In the genomic region with DNA sequence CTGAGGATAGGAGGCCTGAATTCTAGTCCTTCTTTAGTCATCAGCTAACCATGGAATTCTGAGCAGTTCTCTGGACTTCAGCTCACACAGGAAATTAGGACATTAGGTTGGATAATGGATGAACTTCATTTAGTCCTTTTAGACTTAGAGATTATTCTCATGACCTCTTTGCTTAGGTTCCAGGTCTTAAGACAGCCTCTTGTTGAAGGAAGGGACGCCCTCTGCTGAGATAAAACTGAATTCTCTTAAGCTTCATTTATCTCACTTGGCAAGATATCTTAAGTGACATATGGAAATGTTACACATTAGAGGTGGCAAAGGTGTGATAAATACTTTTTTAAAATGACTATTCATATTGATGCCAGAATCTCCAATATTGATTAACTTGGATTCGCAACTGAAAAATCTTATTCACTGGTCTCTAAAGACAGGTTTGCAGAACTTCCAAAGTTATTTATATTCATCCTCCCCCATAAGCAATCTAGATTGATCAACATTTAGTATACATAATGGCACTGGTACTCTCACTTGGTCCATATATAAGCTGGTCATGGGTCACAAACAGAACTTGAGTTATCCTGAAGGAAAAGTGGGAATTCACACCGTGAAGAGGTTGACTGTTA, we compare ENCODE assay signal across 8 cellular contexts. TPM values are rescaled to one million over a fixed set of nuclear protein-coding genes. Genes with fewer than 3 reads are reported as not detected.
DNase-seq lines count a peak whose midpoint lies in the region; ATAC-seq and TF ChIP-seq lines count a peak whose summit lies in the region.

No MANE protein-coding gene starts in this region.

- no peak for TF ChIP-seq POLR2A in sigmoid colon (IDR thresholded peaks at IDR 0.05)

- no peak overlapping the region for H3K27ac Mint-ChIP-seq in activated T-helper 1 cell treated with anti-CD3 and anti-CD28 coated beads, Interleukin-12 subunit alpha, Interleukin-12 subunit beta, Interleukin-2, Interleukin-4 antibody, amounts not matched to agents 30 ng/mL and 10 ng/mL and 1 ng/mL, durations not matched to agents 14 hours and 24 hours and 36 hours

- peak; percentile 56 for TF ChIP-seq CTCF in GM12865 (IDR thresholded peaks at IDR 0.05; ENCODE audit: insufficient read depth, low read depth, low read length, missing control alignments)
- peak; percentile 49 for TF ChIP-seq CTCF in foreskin fibroblast (IDR thresholded peaks at IDR 0.05; ENCODE audit: low read depth, low read length)
- peak in 3 of 4 experiments; percentile 33 to 57 (median 51) for TF ChIP-seq CTCF in sigmoid colon (IDR thresholded peaks at IDR 0.05)

- 35 to 56% methylated on average over 3 of the region's 3 CpGs for WGBS in sigmoid colon, 2 donors

- peak; percentile 46 for ATAC-seq in HG03558 (IDR thresholded peaks at IDR 0.05; ENCODE audit: extremely low read depth, unreplicated experiment)

- H3K4me1 ChIP-seq in sigmoid colon: no peaks in the 10 kb centered on the region
- no peaks in the 10 kb centered on the region for H3K4me1 ChIP-seq in effector memory CD4-positive, alpha-beta T cell (ENCODE audit: control insufficient read depth, insufficient read depth, low read length, poor library complexity, severe bottlenecking)

- peaks cover 8% of the 10 kb centered on the region for H3K27me3 Mint-ChIP-seq in activated T-helper 1 cell treated with anti-CD3 and anti-CD28 coated beads, Interleukin-12 subunit alpha, Interleukin-12 subunit beta, Interleukin-2, Interleukin-4 antibody, amounts not matched to agents 30 ng/mL and 10 ng/mL and 1 ng/mL, durations not matched to agents 14 hours and 24 hours and 36 hours (ENCODE audit: insufficient read depth)

- H3K4me1 Mint-ChIP-seq in activated T-helper 1 cell treated with anti-CD3 and anti-CD28 coated beads, Interleukin-12 subunit alpha, Interleukin-12 subunit beta, Interleukin-2, Interleukin-4 antibody, amounts not matched to agents 30 ng/mL and 10 ng/mL and 1 ng/mL, durations not matched to agents 14 hours and 24 hours and 36 hours (ENCODE audit: low read depth): no peaks in the 10 kb centered on the region

- H3K4me3 ChIP-seq in GM12865 (ENCODE audit: low read depth, low read length) (no peak overlapping the region), foreskin fibroblast (ENCODE audit: low read depth in 1 of 2, low read length in 2 of 2) (no peak overlapping the region), sigmoid colon (no peak overlapping the region)
- no peak overlapping the region for H3K4me3 ChIP-seq in effector memory CD4-positive, alpha-beta T cell (ENCODE audit: insufficient read depth, low read depth, low read length, poor library complexity, severe bottlenecking)

- H3K36me3 Mint-ChIP-seq in activated T-helper 1 cell treated with anti-CD3 and anti-CD28 coated beads, Interleukin-12 subunit alpha, Interleukin-12 subunit beta, Interleukin-2, Interleukin-4 antibody, amounts not matched to agents 30 ng/mL and 10 ng/mL and 1 ng/mL, durations not matched to agents 14 hours and 24 hours and 36 hours (ENCODE audit: low read depth): no peaks in the 10 kb centered on the region

- no peak overlapping the region for H3K4me3 Mint-ChIP-seq in activated T-helper 1 cell treated with anti-CD3 and anti-CD28 coated beads, Interleukin-12 subunit alpha, Interleukin-12 subunit beta, Interleukin-2, Interleukin-4 antibody, amounts not matched to agents 30 ng/mL and 10 ng/mL and 1 ng/mL, durations not matched to agents 14 hours and 24 hours and 36 hours

- no peaks in the 10 kb centered on the region for H3K9me3 Mint-ChIP-seq in activated T-helper 1 cell treated with anti-CD3 and anti-CD28 coated beads, Interleukin-12 subunit alpha, Interleukin-12 subunit beta, Interleukin-2, Interleukin-4 antibody, amounts not matched to agents 30 ng/mL and 10 ng/mL and 1 ng/mL, durations not matched to agents 14 hours and 24 hours and 36 hours

- H3K36me3 ChIP-seq in sigmoid colon: no peaks in the 10 kb centered on the region
- H3K36me3 ChIP-seq in effector memory CD4-positive, alpha-beta T cell (ENCODE audit: control insufficient read depth, insufficient read depth, low read length): no peaks in the 10 kb centered on the region

- H3K9me3 ChIP-seq in sigmoid colon: peaks cover 0 to 3% (median 0%) of the 10 kb centered on the region in 4 donors
- no peaks in the 10 kb centered on the region for H3K9me3 ChIP-seq in effector memory CD4-positive, alpha-beta T cell (ENCODE audit: control insufficient read depth, low read length)

- no peak overlapping the region for H3K27ac ChIP-seq in sigmoid colon
- H3K27ac ChIP-seq in effector memory CD4-positive, alpha-beta T cell (ENCODE audit: insufficient read depth, low read length, poor library complexity, severe bottlenecking): no peak overlapping the region

- TF ChIP-seq EP300 in sigmoid colon (IDR thresholded peaks at IDR 0.05): no peak

- intact Hi-C loops in sigmoid colon (cut with DNase I): loop anchor here (5.0 kb wide), 1 partner anchor 157 kb away; no protein-coding TSS in a partner anchor
- intact Hi-C loops in activated T-helper 1 cell treated with anti-CD3 and anti-CD28 coated beads, Interleukin-12 subunit alpha, Interleukin-12 subunit beta, Interleukin-2, Interleukin-4 antibody, amounts not matched to agents 30 ng/mL and 10 ng/mL and 1 ng/mL, durations not matched to agents 14 hours and 24 hours and 36 hours (cut with micrococcal nuclease): no loop called here

- DNase-seq in GM12865 (ENCODE audit: low read depth) (peak; percentile 91), SK-N-DZ (ENCODE audit: low spot score) (peak; percentile 57), foreskin fibroblast (peak; percentile 72 to 81), sigmoid colon (no peak)
- no peak for DNase-seq in activated T-helper 1 cell treated with anti-CD3 and anti-CD28 coated beads, Interleukin-12 subunit alpha, Interleukin-12 subunit beta, Interleukin-2, Interleukin-4 antibody, amounts not matched to agents 30 ng/mL and 10 ng/mL and 1 ng/mL, durations not matched to agents 14 hours and 24 hours and 36 hours (ENCODE audit: low spot score)
- DNase-seq in effector memory CD4-positive, alpha-beta T cell: no peak
- DNase-seq in activated CD4-positive, alpha-beta T cell treated with anti-CD3 and anti-CD28 coated beads, Interleukin-2, amount 50 U/mL, for 48 hours: no peak

- H3K27me3 ChIP-seq in sigmoid colon: no peaks in the 10 kb centered on the region
- H3K27me3 ChIP-seq in effector memory CD4-positive, alpha-beta T cell (replicated peaks; ENCODE audit: control insufficient read depth, insufficient read depth, low read length, poor library complexity, severe bottlenecking): no peaks in the 10 kb centered on the region

RNA-seq across cellular contexts. Expression of gene ZNF366, which starts 16.9 kb away (rescaled TPM):
- polyA plus RNA-seq in SK-N-DZ (2014; cell fraction: cytosol; rRNA removed): not detected in 2 replicates
- 0.06 TPM in 1 of 2 replicates, not detected in the other for polyA plus RNA-seq in SK-N-DZ (2014; cell fraction: nucleus; rRNA removed)
- 1 to 10 TPM; 1.8 to 3.9 (median 2.0) TPM for total RNA-seq in sigmoid colon
- 1 to 10 TPM in 1 of 3 donors, under 1 TPM in 2; 0.46 to 1.6 (median 0.60) TPM for polyA plus RNA-seq in sigmoid colon
- total RNA-seq in activated T-helper 1 cell treated with anti-CD3 and anti-CD28 coated beads, Interleukin-12 subunit alpha, Interleukin-12 subunit beta, Interleukin-2, Interleukin-4 antibody, amounts not matched to agents 30 ng/mL and 10 ng/mL and 1 ng/mL, durations not matched to agents 14 hours and 24 hours and 36 hours: not detected in 2 replicates

Comparison
In these comparisons a context has a peak if more than half of its experiments do, and no peak if none do; other contexts are left out.
1. DNase-seq: peak in GM12865 (single experiment), SK-N-DZ (single experiment) and foreskin fibroblast (2 of 2); none in sigmoid colon (single experiment), activated T-helper 1 cell treated with anti-CD3 and anti-CD28 coated beads, Interleukin-12 subunit alpha, Interleukin-12 subunit beta, Interleukin-2, Interleukin-4 antibody, amounts not matched to agents 30 ng/mL and 10 ng/mL and 1 ng/mL, durations not matched to agents 14 hours and 24 hours and 36 hours (single experiment), effector memory CD4-positive, alpha-beta T cell (0 of 3) and activated CD4-positive, alpha-beta T cell treated with anti-CD3 and anti-CD28 coated beads, Interleukin-2, amount 50 U/mL, for 48 hours (0 of 2).
2. Peak in every context shown above with its lines, with median percentiles within 50 percentile points of each other: CTCF ChIP-seq.